1 cellular context compared by ENCODE assay signal in the genomic region with DNA sequence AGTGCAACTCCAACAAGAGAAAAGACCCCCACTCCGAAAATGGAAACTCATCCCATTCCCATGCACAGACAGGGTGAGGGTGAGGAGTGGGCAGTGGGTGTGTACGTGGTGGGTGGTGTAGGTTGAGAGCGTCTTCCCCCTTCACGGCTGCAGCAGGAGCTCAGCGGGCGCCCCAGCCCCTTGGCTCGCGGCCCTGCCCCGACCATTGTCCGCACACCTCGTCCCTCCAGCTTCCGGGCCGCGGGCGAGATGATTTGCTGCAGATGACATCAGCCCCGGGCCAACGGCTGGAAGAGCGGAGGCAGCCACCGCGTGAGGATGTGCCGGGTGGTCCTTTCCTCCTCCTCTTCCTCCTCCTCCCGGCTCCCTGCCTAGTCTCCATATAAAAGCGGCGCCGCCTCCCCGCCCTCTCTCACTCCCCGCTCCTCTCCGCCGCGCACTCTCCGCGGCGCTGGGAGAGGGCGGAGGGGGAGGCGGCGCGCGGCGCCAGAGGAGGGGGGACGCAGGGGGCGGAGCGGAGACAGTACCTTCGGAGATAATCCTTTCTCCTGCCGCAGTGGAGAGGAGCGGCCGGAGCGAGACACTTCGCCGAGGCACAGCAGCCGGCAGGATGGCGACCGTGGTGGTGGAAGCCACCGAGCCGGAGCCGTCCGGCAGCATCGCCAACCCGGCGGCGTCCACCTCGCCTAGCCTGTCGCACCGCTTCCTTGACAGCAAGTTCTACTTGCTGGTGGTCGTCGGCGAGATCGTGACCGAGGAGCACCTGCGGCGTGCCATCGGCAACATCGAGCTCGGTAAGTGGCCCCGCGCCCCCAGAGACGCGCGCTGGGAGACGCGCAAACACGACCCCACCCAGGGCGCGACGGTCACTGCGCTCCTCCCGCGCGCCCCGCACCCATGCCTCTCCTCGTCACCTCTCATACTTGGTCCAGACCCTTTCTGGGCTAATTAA.
TF ChIP-seq lines count a peak whose summit lies in the region.

Gene MAP1B, plus strand, starts transcription at position 554 of the 952 bp plus-strand sequence. Its CDS starts 57 bp downstream, at position 611.

TF ChIP-seq in HepG2, 621 proteins besides CTCF, POLR2A, EP300 and RAD21 (continued from another document):
- TF ChIP-seq, protein P1, sequence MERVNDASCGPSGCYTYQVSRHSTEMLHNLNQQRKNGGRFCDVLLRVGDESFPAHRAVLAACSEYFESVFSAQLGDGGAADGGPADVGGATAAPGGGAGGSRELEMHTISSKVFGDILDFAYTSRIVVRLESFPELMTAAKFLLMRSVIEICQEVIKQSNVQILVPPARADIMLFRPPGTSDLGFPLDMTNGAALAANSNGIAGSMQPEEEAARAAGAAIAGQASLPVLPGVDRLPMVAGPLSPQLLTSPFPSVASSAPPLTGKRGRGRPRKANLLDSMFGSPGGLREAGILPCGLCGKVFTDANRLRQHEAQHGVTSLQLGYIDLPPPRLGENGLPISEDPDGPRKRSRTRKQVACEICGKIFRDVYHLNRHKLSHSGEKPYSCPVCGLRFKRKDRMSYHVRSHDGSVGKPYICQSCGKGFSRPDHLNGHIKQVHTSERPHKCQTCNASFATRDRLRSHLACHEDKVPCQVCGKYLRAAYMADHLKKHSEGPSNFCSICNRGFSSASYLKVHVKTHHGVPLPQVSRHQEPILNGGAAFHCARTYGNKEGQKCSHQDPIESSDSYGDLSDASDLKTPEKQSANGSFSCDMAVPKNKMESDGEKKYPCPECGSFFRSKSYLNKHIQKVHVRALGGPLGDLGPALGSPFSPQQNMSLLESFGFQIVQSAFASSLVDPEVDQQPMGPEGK (CRISPR knock-in tag; IDR thresholded peaks at IDR 0.05), result peak; percentile 19; the same call in 1 of the 2 replicates
- TF ChIP-seq, protein P2, sequence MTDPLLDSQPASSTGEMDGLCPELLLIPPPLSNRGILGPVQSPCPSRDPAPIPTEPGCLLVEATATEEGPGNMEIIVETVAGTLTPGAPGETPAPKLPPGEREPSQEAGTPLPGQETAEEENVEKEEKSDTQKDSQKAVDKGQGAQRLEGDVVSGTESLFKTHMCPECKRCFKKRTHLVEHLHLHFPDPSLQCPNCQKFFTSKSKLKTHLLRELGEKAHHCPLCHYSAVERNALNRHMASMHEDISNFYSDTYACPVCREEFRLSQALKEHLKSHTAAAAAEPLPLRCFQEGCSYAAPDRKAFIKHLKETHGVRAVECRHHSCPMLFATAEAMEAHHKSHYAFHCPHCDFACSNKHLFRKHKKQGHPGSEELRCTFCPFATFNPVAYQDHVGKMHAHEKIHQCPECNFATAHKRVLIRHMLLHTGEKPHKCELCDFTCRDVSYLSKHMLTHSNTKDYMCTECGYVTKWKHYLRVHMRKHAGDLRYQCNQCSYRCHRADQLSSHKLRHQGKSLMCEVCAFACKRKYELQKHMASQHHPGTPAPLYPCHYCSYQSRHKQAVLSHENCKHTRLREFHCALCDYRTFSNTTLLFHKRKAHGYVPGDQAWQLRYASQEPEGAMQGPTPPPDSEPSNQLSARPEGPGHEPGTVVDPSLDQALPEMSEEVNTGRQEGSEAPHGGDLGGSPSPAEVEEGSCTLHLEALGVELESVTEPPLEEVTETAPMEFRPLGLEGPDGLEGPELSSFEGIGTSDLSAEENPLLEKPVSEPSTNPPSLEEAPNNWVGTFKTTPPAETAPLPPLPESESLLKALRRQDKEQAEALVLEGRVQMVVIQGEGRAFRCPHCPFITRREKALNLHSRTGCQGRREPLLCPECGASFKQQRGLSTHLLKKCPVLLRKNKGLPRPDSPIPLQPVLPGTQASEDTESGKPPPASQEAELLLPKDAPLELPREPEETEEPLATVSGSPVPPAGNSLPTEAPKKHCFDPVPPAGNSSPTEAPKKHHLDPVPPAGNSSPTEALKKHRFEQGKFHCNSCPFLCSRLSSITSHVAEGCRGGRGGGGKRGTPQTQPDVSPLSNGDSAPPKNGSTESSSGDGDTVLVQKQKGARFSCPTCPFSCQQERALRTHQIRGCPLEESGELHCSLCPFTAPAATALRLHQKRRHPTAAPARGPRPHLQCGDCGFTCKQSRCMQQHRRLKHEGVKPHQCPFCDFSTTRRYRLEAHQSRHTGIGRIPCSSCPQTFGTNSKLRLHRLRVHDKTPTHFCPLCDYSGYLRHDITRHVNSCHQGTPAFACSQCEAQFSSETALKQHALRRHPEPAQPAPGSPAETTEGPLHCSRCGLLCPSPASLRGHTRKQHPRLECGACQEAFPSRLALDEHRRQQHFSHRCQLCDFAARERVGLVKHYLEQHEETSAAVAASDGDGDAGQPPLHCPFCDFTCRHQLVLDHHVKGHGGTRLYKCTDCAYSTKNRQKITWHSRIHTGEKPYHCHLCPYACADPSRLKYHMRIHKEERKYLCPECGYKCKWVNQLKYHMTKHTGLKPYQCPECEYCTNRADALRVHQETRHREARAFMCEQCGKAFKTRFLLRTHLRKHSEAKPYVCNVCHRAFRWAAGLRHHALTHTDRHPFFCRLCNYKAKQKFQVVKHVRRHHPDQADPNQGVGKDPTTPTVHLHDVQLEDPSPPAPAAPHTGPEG (CRISPR knock-in tag; IDR thresholded peaks at IDR 0.05), result no peak
- TF ChIP-seq SMARCC2 (IDR thresholded peaks at IDR 0.05) (no peak), ZEB1 (IDR thresholded peaks at IDR 0.05; ENCODE audit: insufficient replicate concordance, low read depth) (no peak), ZNF484 (CRISPR knock-in tag; IDR thresholded peaks at IDR 0.05; ENCODE audit: borderline replicate concordance, low read depth) (no peak)
